In genomic region chr17:3003401-3004149, GRCh38 we compare ENCODE assay signal across 10 cellular contexts. TPM values are rescaled to one million over a fixed set of nuclear protein-coding genes. Genes with fewer than 3 reads are reported as not detected.
DNase-seq lines count a peak whose midpoint lies in the region; ATAC-seq and TF ChIP-seq lines count a peak whose summit lies in the region.
"Had no signal": no experiment of that assay in that cellular context is flagged by ENCODE, and none has a peak within 500 bp of the region (broad histone marks: within the 10 kb centered on the region; RNA-seq: fewer than 3 reads in every experiment).

No MANE protein-coding gene starts in this region.

- H3K36me3 ChIP-seq in left lung: peaks cover 0 to 21% of the 10 kb centered on the region in 2 donors

- H3K9me3 Mint-ChIP-seq in type B pancreatic cell: no peaks in the 10 kb centered on the region

- peak overlapping the region; percentile 76 for H3K27ac Mint-ChIP-seq in type B pancreatic cell

- intact Hi-C loops in left lung (cut with DNase I): no loop called here

- H3K27me3 Mint-ChIP-seq in type B pancreatic cell: no peaks in the 10 kb centered on the region

- peaks cover 14 to 39% of the 10 kb centered on the region in 2 donors for H3K4me1 ChIP-seq in left lung

- H3K4me3 Mint-ChIP-seq in type B pancreatic cell: peak overlapping the region; percentile 25

- no peaks in the 10 kb centered on the region for H3K27me3 ChIP-seq in left lung

- ATAC-seq in left lung (peak; percentile 25), GM19351 (IDR thresholded peaks at IDR 0.05; ENCODE audit: unreplicated experiment) (no peak), HG02610 (IDR thresholded peaks at IDR 0.05; ENCODE audit: unreplicated experiment) (no peak)

- H3K4me3 ChIP-seq in left lung: peak overlapping the region in 1 of 2 donors; percentile 22

- H3K27ac ChIP-seq in VCaP: peak overlapping the region; percentile 99
- peak overlapping the region; percentile 66 to 87 for H3K27ac ChIP-seq in left lung

- H3K9me3 ChIP-seq in left lung: no peaks in the 10 kb centered on the region

- H3K4me1 Mint-ChIP-seq in type B pancreatic cell (ENCODE audit: unreplicated experiment): peaks cover 9% of the 10 kb centered on the region

- H3K36me3 Mint-ChIP-seq in type B pancreatic cell: peaks cover 6% of the 10 kb centered on the region

- TF ChIP-seq CTCF in VCaP (conservative IDR thresholded peaks at IDR 0.05) (no peak), left lung (IDR thresholded peaks at IDR 0.05) (no peak), type B pancreatic cell (conservative IDR thresholded peaks at IDR 0.05) (no peak)

- peak; percentile 59 for DNase-seq in activated effector memory CD4-positive, alpha-beta T cell treated with anti-CD3 and anti-CD28 coated beads, Interleukin-2, amount 50 U/mL, for 16 hours
- DNase-seq in activated effector memory CD4-positive, alpha-beta T cell treated with Interleukin-2 at 50 U/mL for 16 hours: no peak
- DNase-seq in left lung (peak; percentile 63 to 82), type B pancreatic cell (ENCODE audit: extremely low spot score, unreplicated experiment) (no peak), AG08395 (ENCODE audit: low spot score) (no peak)

RNA-seq across cellular contexts. Expression of gene OR1D5, which starts 59.8 kb away (rescaled TPM):
- not detected for total RNA-seq in left lung
- total RNA-seq in type B pancreatic cell (ENCODE audit: low replicate concordance): not detected in 2 replicates
- total RNA-seq: myocyte; T-helper 2 cell treated with Interferon-gamma antibody and Interleukin-4, amounts not matched to agents 100 ng/mL and 5 ng/mL, for 36 hours had no signal

Comparison
In these comparisons a context has a peak if more than half of its experiments do, and no peak if none do; other contexts are left out.
1. DNase-seq: peak in activated effector memory CD4-positive, alpha-beta T cell treated with anti-CD3 and anti-CD28 coated beads, Interleukin-2, amount 50 U/mL, for 16 hours (single experiment) and left lung (2 of 2); none in activated effector memory CD4-positive, alpha-beta T cell treated with Interleukin-2 at 50 U/mL for 16 hours (single experiment), type B pancreatic cell (single experiment) and AG08395 (single experiment).